ENCODE assay signal across 8 cellular contexts in the genomic region with DNA sequence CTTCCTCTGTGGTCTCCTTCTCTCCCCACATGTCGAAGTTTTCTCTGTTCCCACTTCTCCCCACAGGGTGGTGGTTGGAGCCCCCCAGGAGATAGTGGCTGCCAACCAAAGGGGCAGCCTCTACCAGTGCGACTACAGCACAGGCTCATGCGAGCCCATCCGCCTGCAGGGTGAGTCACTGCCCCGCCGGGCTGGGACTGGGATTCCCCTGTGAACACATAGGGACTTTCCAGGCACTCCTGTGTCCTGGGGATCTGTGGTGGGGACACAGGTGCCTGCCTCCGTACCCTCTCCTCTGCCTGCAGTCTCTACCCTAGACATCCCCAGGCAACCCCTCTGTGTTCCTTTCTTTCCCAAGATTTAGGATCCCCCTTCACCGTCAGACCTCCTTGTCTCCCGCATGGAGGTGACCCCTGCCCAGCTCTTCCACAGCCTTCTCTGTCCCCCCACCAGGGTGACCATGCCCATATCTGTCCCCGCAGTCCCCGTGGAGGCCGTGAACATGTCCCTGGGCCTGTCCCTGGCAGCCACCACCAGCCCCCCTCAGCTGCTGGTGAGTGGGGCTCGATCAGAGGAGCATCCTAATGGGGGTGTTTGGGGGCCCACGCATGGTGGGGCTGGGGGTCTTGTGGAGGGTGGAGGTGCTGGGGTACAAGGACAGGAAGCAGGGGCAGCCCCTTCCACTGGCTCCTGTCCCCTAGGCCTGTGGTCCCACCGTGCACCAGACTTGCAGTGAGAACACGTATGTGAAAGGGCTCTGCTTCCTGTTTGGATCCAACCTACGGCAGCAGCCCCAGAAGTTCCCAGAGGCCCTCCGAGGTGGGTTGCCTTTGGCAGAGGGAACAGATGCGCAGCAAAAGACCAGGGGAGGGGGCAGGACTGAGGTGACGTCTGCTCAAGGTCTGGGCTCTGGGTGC. TPM values are rescaled to one million over a fixed set of nuclear protein-coding genes. Genes with fewer than 3 reads are reported as not detected.
DNase-seq lines count a peak whose midpoint lies in the region; ATAC-seq and TF ChIP-seq lines count a peak whose summit lies in the region.

No MANE protein-coding gene starts in this region.

- no peak overlapping the region for H3K27ac ChIP-seq in epithelial cell of prostate

- intact Hi-C loops in activated CD4-positive, alpha-beta T cell treated with anti-CD3 and anti-CD28 coated beads, Interleukin-2, amount 10 ng/mL, durations not matched to agents 24 days and 14 days (cut with micrococcal nuclease), result loop anchor here (1.0 to 10.0 kb wide), 7 partner anchors 12 to 602 kb away; a partner anchor contains a TSS

- ATAC-seq in HG03442 (IDR thresholded peaks at IDR 0.05; ENCODE audit: unreplicated experiment), result peak; percentile 90

- TF ChIP-seq CTCF in nephron progenitor cell (IDR thresholded peaks at IDR 0.05), result no peak

- peak overlapping the region; percentile 94 for H3K27ac Mint-ChIP-seq in activated CD4-positive, alpha-beta T cell treated with anti-CD3 and anti-CD28 coated beads, Interleukin-2, amount 10 ng/mL, durations not matched to agents 24 days and 14 days
- H3K27ac Mint-ChIP-seq in nephron progenitor cell, result no peak overlapping the region

- H3K36me3 Mint-ChIP-seq in activated CD4-positive, alpha-beta T cell treated with anti-CD3 and anti-CD28 coated beads, Interleukin-2, amount 10 ng/mL, durations not matched to agents 24 days and 14 days (ENCODE audit: low read depth), result peaks cover 31% of the 10 kb centered on the region
- H3K36me3 Mint-ChIP-seq in nephron progenitor cell (ENCODE audit: low read depth), result no peaks in the 10 kb centered on the region

- peak overlapping the region; percentile 83 for H3K4me3 Mint-ChIP-seq in activated CD4-positive, alpha-beta T cell treated with anti-CD3 and anti-CD28 coated beads, Interleukin-2, amount 10 ng/mL, durations not matched to agents 24 days and 14 days
- no peak overlapping the region for H3K4me3 Mint-ChIP-seq in nephron progenitor cell

- no peaks in the 10 kb centered on the region for H3K27me3 Mint-ChIP-seq in activated CD4-positive, alpha-beta T cell treated with anti-CD3 and anti-CD28 coated beads, Interleukin-2, amount 10 ng/mL, durations not matched to agents 24 days and 14 days
- H3K27me3 Mint-ChIP-seq in nephron progenitor cell (ENCODE audit: low read depth, poor library complexity), result peaks cover 18% of the 10 kb centered on the region

- DNase-seq in stimulated activated naive CD4-positive, alpha-beta T cell treated with Interleukin-2 at 50 U/mL for 16 hours (lab: John Stamatoyannopoulos, UW), result peak; percentile 65
- DNase-seq in stimulated activated naive CD4-positive, alpha-beta T cell (lab: John Stamatoyannopoulos, UW), result no peak
- peak; percentile 91 for DNase-seq in activated CD4-positive, alpha-beta T cell treated with anti-CD3 and anti-CD28 coated beads, Interleukin-2, amount 10 ng/mL, durations not matched to agents 24 days and 14 days
- peak; percentile 48 for DNase-seq in epithelial cell of prostate (ENCODE audit: low read depth, low spot score)
- peak; percentile 78 for DNase-seq in stimulated activated CD4-positive, alpha-beta T cell treated with anti-CD3 and anti-CD28 coated beads, Interleukin-4, amount 100 ng/mL, for 24 hours
- DNase-seq in NCI-H748 treated with DMSO at 0.1 percent for 48 hours (lab: John Stamatoyannopoulos, UW), result no peak
- DNase-seq in nephron progenitor cell, result no peak

- no peaks in the 10 kb centered on the region for H3K9me3 Mint-ChIP-seq in activated CD4-positive, alpha-beta T cell treated with anti-CD3 and anti-CD28 coated beads, Interleukin-2, amount 10 ng/mL, durations not matched to agents 24 days and 14 days
- no peaks in the 10 kb centered on the region for H3K9me3 Mint-ChIP-seq in nephron progenitor cell

- peaks cover 60% of the 10 kb centered on the region for H3K4me1 Mint-ChIP-seq in activated CD4-positive, alpha-beta T cell treated with anti-CD3 and anti-CD28 coated beads, Interleukin-2, amount 10 ng/mL, durations not matched to agents 24 days and 14 days
- peaks cover 15% of the 10 kb centered on the region for H3K4me1 Mint-ChIP-seq in nephron progenitor cell

RNA-seq across cellular contexts. Expression of a gene that starts 5.8 kb away (rescaled TPM):
- total RNA-seq in activated CD4-positive, alpha-beta T cell treated with anti-CD3 and anti-CD28 coated beads, Interleukin-2, amount 10 ng/mL, durations not matched to agents 24 days and 14 days, result 16.8 and 18.2 TPM in 2 replicates

RNA-seq across cellular contexts. Expression of a gene that starts 48.7 kb away (rescaled TPM):
- total RNA-seq in activated CD4-positive, alpha-beta T cell treated with anti-CD3 and anti-CD28 coated beads, Interleukin-2, amount 10 ng/mL, durations not matched to agents 24 days and 14 days, result not detected in 2 replicates

RNA-seq across cellular contexts. Expression of a gene that starts 51.7 kb away (rescaled TPM):
- 0.05 and 0.09 TPM in 2 replicates for total RNA-seq in activated CD4-positive, alpha-beta T cell treated with anti-CD3 and anti-CD28 coated beads, Interleukin-2, amount 10 ng/mL, durations not matched to agents 24 days and 14 days

Comparison
In these comparisons a context has a peak if more than half of its experiments do, and no peak if none do; other contexts are left out.
1. DNase-seq: peak in stimulated activated naive CD4-positive, alpha-beta T cell treated with Interleukin-2 at 50 U/mL for 16 hours (single experiment), activated CD4-positive, alpha-beta T cell treated with anti-CD3 and anti-CD28 coated beads, Interleukin-2, amount 10 ng/mL, durations not matched to agents 24 days and 14 days (single experiment), epithelial cell of prostate (single experiment) and stimulated activated CD4-positive, alpha-beta T cell treated with anti-CD3 and anti-CD28 coated beads, Interleukin-4, amount 100 ng/mL, for 24 hours (single experiment); none in stimulated activated naive CD4-positive, alpha-beta T cell (0 of 6), NCI-H748 treated with DMSO at 0.1 percent for 48 hours (single experiment) and nephron progenitor cell (single experiment).